In genomic region chr4:182807346-182807745, GRCh38 we compare ENCODE assay signal across 14 cellular contexts.
DNase-seq lines count a peak whose midpoint lies in the region; ATAC-seq and TF ChIP-seq lines count a peak whose summit lies in the region.
"Had no signal": no experiment of that assay in that cellular context is flagged by ENCODE, and none has a peak within 500 bp of the region (broad histone marks: within the 10 kb centered on the region; RNA-seq: fewer than 3 reads in every experiment).

No MANE protein-coding gene starts in this region.

- DNase-seq in GM04503 (ENCODE audit: low read depth) (peak; percentile 1), NCI-H345 (lab: John Stamatoyannopoulos, UW) (peak; percentile 10), esophagus muscularis mucosa (ENCODE audit: extremely low spot score) (no peak), psoas muscle (no peak), NCI-H1105 treated with DMSO at 0.1 percent for 48 hours (lab: John Stamatoyannopoulos, UW) (no peak), globus pallidus (ENCODE audit: low spot score) (no peak)
- no peak for DNase-seq in activated CD4-positive, alpha-beta T cell treated with anti-CD3 and anti-CD28 coated beads for 36 hours
- DNase-seq: cerebellar nuclear complex; NCI-H1436; SIG-M5; stimulated activated CD4-positive, alpha-beta T cell treated with anti-CD3 and anti-CD28 coated beads, Interleukin-4, amount 100 ng/mL, for 1 hour had no signal

- TF ChIP-seq CTCF in esophagus muscularis mucosa (IDR thresholded peaks at IDR 0.05) (no peak), psoas muscle (IDR thresholded peaks at IDR 0.05) (no peak)

- H3K27me3 Mint-ChIP-seq in activated CD4-positive, alpha-beta T cell treated with anti-CD3 and anti-CD28 coated beads for 36 hours: peaks cover 4% of the 10 kb centered on the region
- H3K27me3 Mint-ChIP-seq: activated naive CD8-positive, alpha-beta T cell had no signal

- TF ChIP-seq POLR2A in esophagus muscularis mucosa (IDR thresholded peaks at IDR 0.05; ENCODE audit: low read depth): no peak

- peaks cover 3% of the 10 kb centered on the region for H3K36me3 Mint-ChIP-seq in activated CD4-positive, alpha-beta T cell treated with anti-CD3 and anti-CD28 coated beads for 36 hours (ENCODE audit: low read depth)
- H3K36me3 Mint-ChIP-seq: stimulated activated effector memory CD8-positive, alpha-beta T cell treated with anti-CD3 and anti-CD28 coated beads, Interleukin-12 subunit alpha, Interleukin-12 subunit beta, amount 100 ng/mL, for 72 hours had no signal

- H3K4me3 Mint-ChIP-seq in activated CD4-positive, alpha-beta T cell treated with anti-CD3 and anti-CD28 coated beads for 36 hours: no peak overlapping the region

- intact Hi-C loops in esophagus muscularis mucosa (cut with DNase I): loop anchor here (5.0 kb wide), 1 partner anchor 1665 kb away; no protein-coding TSS in a partner anchor
- intact Hi-C loops in psoas muscle (cut with DNase I): loop anchor here (5.0 to 10.0 kb wide), 3 partner anchors 330 to 1663 kb away; no protein-coding TSS in a partner anchor
- intact Hi-C loops in activated CD4-positive, alpha-beta T cell treated with anti-CD3 and anti-CD28 coated beads for 36 hours (cut with DNase I, micrococcal nuclease): loop anchor here (5.0 to 10.0 kb wide), 2 partner anchors 1235 to 1663 kb away; no protein-coding TSS in a partner anchor

- H3K36me3 ChIP-seq in esophagus muscularis mucosa (no peaks in the 10 kb centered on the region), psoas muscle (ENCODE audit: insufficient read depth in 1 of 2, low read depth in 1 of 2) (no peaks in the 10 kb centered on the region)

- WGBS in esophagus muscularis mucosa: 91% methylated on average over 10 of the region's 12 CpGs
- 44 to 71% (median 53%) methylated on average over 12 of the region's 12 CpGs for WGBS in psoas muscle, 3 donors

- no peak overlapping the region for H3K27ac Mint-ChIP-seq in activated CD4-positive, alpha-beta T cell treated with anti-CD3 and anti-CD28 coated beads for 36 hours

- H3K27me3 ChIP-seq in esophagus muscularis mucosa (peaks cover 0 to 9% (median 0%) of the 10 kb centered on the region in 4 donors), psoas muscle (ENCODE audit: insufficient read depth in 3 of 3, low read length in 2 of 3) (no peaks in the 10 kb centered on the region)

- H3K4me1 Mint-ChIP-seq in activated CD4-positive, alpha-beta T cell treated with anti-CD3 and anti-CD28 coated beads for 36 hours: peaks cover 8% of the 10 kb centered on the region

- peak overlapping the region; percentile 55 to 62 (median 60) for H3K4me3 ChIP-seq in esophagus muscularis mucosa
- peak overlapping the region; percentile 70 for H3K4me3 ChIP-seq in psoas muscle

- H3K27ac ChIP-seq in esophagus muscularis mucosa (replicated peaks in 1 of 4) (peak overlapping the region in 1 of 4 donors; percentile 29), psoas muscle (no peak overlapping the region)

- POLR2A ChIA-PET in activated CD4-positive, alpha-beta T cell treated with anti-CD3 and anti-CD28 coated beads for 36 hours (lab: Charles Lee): no interaction called here

- peaks cover 11% of the 10 kb centered on the region for H3K9me3 Mint-ChIP-seq in activated CD4-positive, alpha-beta T cell treated with anti-CD3 and anti-CD28 coated beads for 36 hours (ENCODE audit: low read depth)

- H3K9me3 ChIP-seq in esophagus muscularis mucosa (peaks cover 0 to 9% (median 0%) of the 10 kb centered on the region in 4 donors), psoas muscle (no peaks in the 10 kb centered on the region)

- peak in 1 of 4 donors; percentile 15 for ATAC-seq in psoas muscle
- ATAC-seq in HG03175 (IDR thresholded peaks at IDR 0.05; ENCODE audit: unreplicated experiment): no peak
- ATAC-seq in activated CD4-positive, alpha-beta T cell treated with anti-CD3 and anti-CD28 coated beads for 36 hours: no peak

- no peak for TF ChIP-seq EP300 in esophagus muscularis mucosa (IDR thresholded peaks at IDR 0.05)

- peaks cover 4 to 15% (median 9%) of the 10 kb centered on the region in 4 donors for H3K4me1 ChIP-seq in esophagus muscularis mucosa
- H3K4me1 ChIP-seq in psoas muscle: no peaks in the 10 kb centered on the region

- CTCF ChIA-PET in activated CD4-positive, alpha-beta T cell treated with anti-CD3 and anti-CD28 coated beads for 36 hours (lab: Charles Lee): interaction anchor here (0.7 kb wide), 1 partner anchor 329 kb away, joined by 3 read pairs; no protein-coding TSS in a partner anchor

Comparison
In these comparisons a context has a peak if more than half of its experiments do, and no peak if none do; other contexts are left out.
1. DNase-seq: peak in GM04503 (single experiment) and NCI-H345 (single experiment); none in esophagus muscularis mucosa (single experiment), psoas muscle (0 of 2), NCI-H1105 treated with DMSO at 0.1 percent for 48 hours (single experiment), globus pallidus (single experiment) and activated CD4-positive, alpha-beta T cell treated with anti-CD3 and anti-CD28 coated beads for 36 hours (single experiment).